In the genomic region with DNA sequence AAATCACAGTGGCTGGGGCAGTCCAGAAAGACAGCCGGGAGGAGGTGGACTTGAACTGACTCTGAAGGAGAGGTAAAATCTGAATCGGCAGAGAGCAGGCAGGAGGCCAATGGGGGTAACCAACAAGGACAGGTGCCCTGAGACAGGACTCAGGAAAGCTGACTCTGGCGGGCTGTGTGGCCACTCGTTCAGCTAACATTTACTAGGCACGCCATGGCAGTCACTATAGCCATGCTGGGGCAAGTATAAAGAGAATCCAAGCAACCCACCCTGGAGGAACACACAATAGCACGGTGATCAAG, we compare ENCODE assay signal across 23 cellular contexts. TPM values are rescaled to one million over a fixed set of nuclear protein-coding genes. Genes with fewer than 3 reads are reported as not detected.
DNase-seq lines count a peak whose midpoint lies in the region; ATAC-seq and TF ChIP-seq lines count a peak whose summit lies in the region.
"Had no signal": no experiment of that assay in that cellular context is flagged by ENCODE, and none has a peak within 500 bp of the region (broad histone marks: within the 10 kb centered on the region; RNA-seq: fewer than 3 reads in every experiment).

No MANE protein-coding gene starts in this region.

- H3F3A ChIP-seq in SK-N-SH (replicated peaks; ENCODE audit: insufficient read depth): peaks cover 5% of the 10 kb centered on the region

- no peaks in the 10 kb centered on the region for H3K27me3 Mint-ChIP-seq in activated naive CD8-positive, alpha-beta T cell treated with anti-CD3 and anti-CD28 coated beads, Interleukin-2, amount 50 U/mL, for 24 hours

- ATAC-seq in SK-N-SH treated with all-trans-retinoic acid at 6 μM for 48 hours (no peak), HG02852 (IDR thresholded peaks at IDR 0.05; ENCODE audit: unreplicated experiment) (no peak)
- ATAC-seq in activated naive CD8-positive, alpha-beta T cell treated with anti-CD3 and anti-CD28 coated beads, Interleukin-2, amount 50 U/mL, for 24 hours: no peak
- ATAC-seq: stimulated activated memory B cell treated with anti-CD40 and anti-IgM and Interleukin-4, amounts not matched to agents 10 μg/mL and 1 μg/mL and 100 μg/mL, for 72 hours had no signal

- no peaks in the 10 kb centered on the region for H3K9me3 ChIP-seq in SK-N-SH
- H3K9me3 ChIP-seq: esophagus squamous epithelium, mucosa of descending colon, neutrophil, SJSA1, transverse colon had no signal

- H3K4me3 ChIP-seq in SK-N-SH (ENCODE audit: low read depth in 2 of 2, low read length in 1 of 2): no peak overlapping the region
- H3K4me3 ChIP-seq in ACC112 (ENCODE audit: low read depth, low read length): no peak overlapping the region
- H3K4me3 ChIP-seq: esophagus squamous epithelium, mucosa of descending colon, SJSA1, transverse colon had no signal

- no peak for TF ChIP-seq CTCF in SK-N-SH (IDR thresholded peaks at IDR 0.05)

- no peaks in the 10 kb centered on the region for H3K9me2 ChIP-seq in SK-N-SH

- H2AFZ ChIP-seq in SK-N-SH (ENCODE audit: low read depth): no peak overlapping the region; the same call in 1 of the 2 replicates
- H2AFZ ChIP-seq in ACC112 (ENCODE audit: low read length, unreplicated experiment): no peak overlapping the region

- intact Hi-C loops in posterior vena cava (cut with DNase I): no loop called here

- H3K36me3 ChIP-seq in SK-N-SH (replicated peaks in 1 of 2; ENCODE audit: control insufficient read depth in 1 of 2, insufficient read depth in 2 of 2, low read length in 1 of 2): no peaks in the 10 kb centered on the region
- H3K36me3 ChIP-seq in ACC112 (ENCODE audit: insufficient read depth, low read length): no peaks in the 10 kb centered on the region
- H3K36me3 ChIP-seq: neutrophil, SJSA1, transverse colon had no signal

- H3K4me2 ChIP-seq in SK-N-SH: peak overlapping the region; percentile 36; the same call in 1 of the 2 replicates

- H3K4me1 Mint-ChIP-seq in activated naive CD8-positive, alpha-beta T cell treated with anti-CD3 and anti-CD28 coated beads, Interleukin-2, amount 50 U/mL, for 24 hours: peaks cover 74% of the 10 kb centered on the region
- H3K4me1 Mint-ChIP-seq: B cell had no signal

- 88% methylated on average over 6 of the region's 6 CpGs for WGBS in SK-N-SH (ENCODE audit: low lambda C conversion rate)

- H3K27ac ChIP-seq in SK-N-SH (ENCODE audit: low read depth in 2 of 2, low read length in 1 of 2): peak overlapping the region in 1 of 2 experiments; percentile 57; a peak in 2 of 4 replicates
- peak overlapping the region; percentile 37; the same call in 1 of the 2 replicates for H3K27ac ChIP-seq in ACC112 (ENCODE audit: low read depth, low read length)
- H3K27ac ChIP-seq: 22Rv1, neutrophil, SJSA1, transverse colon had no signal

- peaks cover 33% of the 10 kb centered on the region for H3K36me3 Mint-ChIP-seq in activated naive CD8-positive, alpha-beta T cell treated with anti-CD3 and anti-CD28 coated beads, Interleukin-2, amount 50 U/mL, for 24 hours (ENCODE audit: low read depth)
- H3K36me3 Mint-ChIP-seq: stimulated activated memory B cell treated with anti-CD40 and anti-IgM and Interleukin-4, amounts not matched to agents 10 μg/mL and 1 μg/mL and 100 μg/mL, for 72 hours had no signal

- H3K27ac Mint-ChIP-seq in activated naive CD8-positive, alpha-beta T cell treated with anti-CD3 and anti-CD28 coated beads, Interleukin-2, amount 50 U/mL, for 24 hours: peak overlapping the region; percentile 64
- H3K27ac Mint-ChIP-seq: B cell; stimulated activated memory B cell treated with anti-CD40 and anti-IgM and Interleukin-4, amounts not matched to agents 10 μg/mL and 1 μg/mL and 100 μg/mL, for 72 hours; T-helper 2 cell treated with Interferon-gamma antibody and Interleukin-4, amounts not matched to agents 5 μg/mL and 100 μg/mL, for 36 hours had no signal

- DNase-seq in SK-N-SH (no peak), myocyte (ENCODE audit: low read depth) (peak; percentile 75), posterior vena cava (ENCODE audit: low spot score) (no peak), NCI-H82 (lab: John Stamatoyannopoulos, UW) (no peak)
- DNase-seq in activated naive CD8-positive, alpha-beta T cell treated with anti-CD3 and anti-CD28 coated beads, Interleukin-2, amount 50 U/mL, for 24 hours: no peak
- DNase-seq: activated CD8-positive, alpha-beta memory T cell treated with anti-CD3 and anti-CD28 coated beads, Interleukin-2, amount 50 U/mL, for 48 hours; effector CD8-positive, alpha-beta T cell; esophagus squamous epithelium; left ventricle myocardium superior; mucosa of descending colon; NCI-H1417; NCI-H2171; NCI-H526; transverse colon had no signal

- H3K27me3 ChIP-seq in SK-N-SH (ENCODE audit: insufficient read depth) (no peaks in the 10 kb centered on the region), ACC112 (ENCODE audit: insufficient read depth, low read length) (no peaks in the 10 kb centered on the region)
- H3K27me3 ChIP-seq: esophagus squamous epithelium, SJSA1, transverse colon had no signal

- no peak overlapping the region for H3K4me3 Mint-ChIP-seq in activated naive CD8-positive, alpha-beta T cell treated with anti-CD3 and anti-CD28 coated beads, Interleukin-2, amount 50 U/mL, for 24 hours
- H3K4me3 Mint-ChIP-seq: B cell; stimulated activated memory B cell treated with anti-CD40 and anti-IgM and Interleukin-4, amounts not matched to agents 10 μg/mL and 1 μg/mL and 100 μg/mL, for 72 hours; T-helper 2 cell treated with Interferon-gamma antibody and Interleukin-4, amounts not matched to agents 5 μg/mL and 100 μg/mL, for 36 hours had no signal

- H3K79me2 ChIP-seq in SK-N-SH (ENCODE audit: insufficient read depth): no peaks in the 10 kb centered on the region
- peaks cover 13% of the 10 kb centered on the region for H3K79me2 ChIP-seq in ACC112 (ENCODE audit: control insufficient read depth, insufficient read depth, low read length, unreplicated experiment)

- H3K9ac ChIP-seq in SK-N-SH: no peak overlapping the region

- peaks cover 3 to 4% of the 10 kb centered on the region in 2 experiments; a peak in 2 of 4 replicates for H3K4me1 ChIP-seq in SK-N-SH (ENCODE audit: control insufficient read depth in 1 of 2, insufficient read depth in 2 of 2, low read depth in 1 of 2, low read length in 1 of 2)
- H3K4me1 ChIP-seq in ACC112 (ENCODE audit: control insufficient read depth, insufficient read depth, low read length, unreplicated experiment): peaks cover 11% of the 10 kb centered on the region
- H3K4me1 ChIP-seq: transverse colon had no signal

- CTCF ChIA-PET in SK-N-SH (lab: Yijun Ruan, JAX): interaction anchor here (0.6 to 2.0 kb wide), 2 partner anchors 11 to 239 kb away, joined by 3 to 9 read pairs; no protein-coding TSS in a partner anchor

- no peak for TF ChIP-seq RAD21 in SK-N-SH (IDR thresholded peaks at IDR 0.05; ENCODE audit: low read length)

- TF ChIP-seq EP300 in SK-N-SH (IDR thresholded peaks at IDR 0.05; ENCODE audit: borderline replicate concordance in 1 of 2, low read depth in 1 of 2, low read length in 1 of 2): no peak

- H3K9me3 Mint-ChIP-seq in activated naive CD8-positive, alpha-beta T cell treated with anti-CD3 and anti-CD28 coated beads, Interleukin-2, amount 50 U/mL, for 24 hours: no peaks in the 10 kb centered on the region
- H3K9me3 Mint-ChIP-seq: stimulated activated memory B cell treated with anti-CD40 and anti-IgM and Interleukin-4, amounts not matched to agents 10 μg/mL and 1 μg/mL and 100 μg/mL, for 72 hours; T-helper 2 cell treated with Interferon-gamma antibody and Interleukin-4, amounts not matched to agents 5 μg/mL and 100 μg/mL, for 36 hours had no signal

- no peaks in the 10 kb centered on the region for H4K20me1 ChIP-seq in SK-N-SH (ENCODE audit: insufficient read depth)

- POLR2A ChIA-PET in SK-N-SH (lab: Yijun Ruan, JAX): no interaction called here

TF ChIP-seq in SK-N-SH, 30 proteins besides CTCF, POLR2A, EP300 and RAD21 (continues in another document):
- TF ChIP-seq, protein P1, sequence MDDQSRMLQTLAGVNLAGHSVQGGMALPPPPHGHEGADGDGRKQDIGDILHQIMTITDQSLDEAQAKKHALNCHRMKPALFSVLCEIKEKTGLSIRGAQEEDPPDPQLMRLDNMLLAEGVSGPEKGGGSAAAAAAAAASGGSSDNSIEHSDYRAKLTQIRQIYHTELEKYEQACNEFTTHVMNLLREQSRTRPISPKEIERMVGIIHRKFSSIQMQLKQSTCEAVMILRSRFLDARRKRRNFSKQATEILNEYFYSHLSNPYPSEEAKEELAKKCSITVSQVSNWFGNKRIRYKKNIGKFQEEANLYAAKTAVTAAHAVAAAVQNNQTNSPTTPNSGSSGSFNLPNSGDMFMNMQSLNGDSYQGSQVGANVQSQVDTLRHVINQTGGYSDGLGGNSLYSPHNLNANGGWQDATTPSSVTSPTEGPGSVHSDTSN (IDR thresholded peaks at IDR 0.05): no peak
- TF ChIP-seq NRF1 (IDR thresholded peaks at IDR 0.05; ENCODE audit: low read depth, low read length) (no peak), SMC3 (IDR thresholded peaks at IDR 0.05; ENCODE audit: low read depth, low read length) (no peak)

TF ChIP-seq in SK-N-SH treated with all-trans-retinoic acid at 6 μM for 48 hours, 23 proteins besides CTCF, POLR2A, EP300 and RAD21 (continues in another document):
- TF ChIP-seq TCF4 (CRISPR knock-in tag; IDR thresholded peaks at IDR 0.05; ENCODE audit: borderline replicate concordance): no peak
- TF ChIP-seq, protein P2, sequence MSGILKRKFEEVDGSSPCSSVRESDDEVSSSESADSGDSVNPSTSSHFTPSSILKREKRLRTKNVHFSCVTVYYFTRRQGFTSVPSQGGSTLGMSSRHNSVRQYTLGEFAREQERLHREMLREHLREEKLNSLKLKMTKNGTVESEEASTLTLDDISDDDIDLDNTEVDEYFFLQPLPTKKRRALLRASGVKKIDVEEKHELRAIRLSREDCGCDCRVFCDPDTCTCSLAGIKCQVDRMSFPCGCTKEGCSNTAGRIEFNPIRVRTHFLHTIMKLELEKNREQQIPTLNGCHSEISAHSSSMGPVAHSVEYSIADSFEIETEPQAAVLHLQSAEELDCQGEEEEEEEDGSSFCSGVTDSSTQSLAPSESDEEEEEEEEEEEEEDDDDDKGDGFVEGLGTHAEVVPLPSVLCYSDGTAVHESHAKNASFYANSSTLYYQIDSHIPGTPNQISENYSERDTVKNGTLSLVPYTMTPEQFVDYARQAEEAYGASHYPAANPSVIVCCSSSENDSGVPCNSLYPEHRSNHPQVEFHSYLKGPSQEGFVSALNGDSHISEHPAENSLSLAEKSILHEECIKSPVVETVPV (CRISPR knock-in tag; IDR thresholded peaks at IDR 0.05): no peak

RNA-seq across cellular contexts. Expression of a gene that starts 7.4 kb away (rescaled TPM):
- polyA plus RNA-seq in SK-N-SH (2012; rRNA removed): 1.7 and 2.4 TPM in 2 replicates
- polyA plus RNA-seq in SK-N-SH (2012; cell fraction: cytosol; rRNA removed): 1.3 and 2.1 TPM in 2 replicates
- polyA plus RNA-seq in SK-N-SH (2012; cell fraction: nucleus; rRNA removed): 2.1 and 2.7 TPM in 2 replicates
- total RNA-seq in myocyte (4.9 and 7.8 TPM in 2 replicates), posterior vena cava (10 to 100 TPM in 1 of 2 donors, 1 to 10 TPM in 1; 4.7 to 11.3 TPM)
- polyA plus RNA-seq in myocyte (2012): 6.0 TPM
